In genomic region chr7:974172-974571, GRCh38 we compare ENCODE assay signal across 8 cellular contexts. TPM values are rescaled to one million over a fixed set of nuclear protein-coding genes. Genes with fewer than 3 reads are reported as not detected.
DNase-seq lines count a peak whose midpoint lies in the region; ATAC-seq and TF ChIP-seq lines count a peak whose summit lies in the region.

No MANE protein-coding gene starts in this region.

- H3K9me3 ChIP-seq in suprapubic skin, result no peaks in the 10 kb centered on the region

- CTCF ChIA-PET in activated CD8-positive, alpha-beta T cell treated with anti-CD3 and anti-CD28 coated beads, Interleukin-2, amount 10 ng/mL, durations not matched to agents 7 days and 5 days (lab: Charles Lee), result interaction anchor here (1.4 to 4.7 kb wide), 3 partner anchors 19 to 202 kb away, joined by 5 to 28 read pairs (median 11); no protein-coding TSS in a partner anchor

- peaks cover 3% of the 10 kb centered on the region for H3K27me3 Mint-ChIP-seq in T-helper 1 cell treated with Interleukin-12 subunit alpha and Interleukin-12 subunit beta and Interleukin-4 antibody, amounts not matched to agents 30 μg/mL and 1 μg/mL, for 36 hours (ENCODE audit: low read depth)
- no peaks in the 10 kb centered on the region for H3K27me3 Mint-ChIP-seq in activated CD8-positive, alpha-beta T cell treated with anti-CD3 and anti-CD28 coated beads, Interleukin-2, amount 10 ng/mL, durations not matched to agents 7 days and 5 days (ENCODE audit: low read depth)

- DNase-seq in T-helper 1 cell (no peak), iris pigment epithelial cell (ENCODE audit: low read depth) (peak; percentile 29), suprapubic skin (ENCODE audit: low spot score in 2 of 2) (no peak), NCI-H748 treated with DMSO at 0.1 percent for 48 hours (lab: John Stamatoyannopoulos, UW) (no peak), NCI-H2107 (lab: John Stamatoyannopoulos, UW) (no peak)
- DNase-seq in activated CD8-positive, alpha-beta T cell treated with anti-CD3 and anti-CD28 coated beads, Interleukin-2, amount 10 ng/mL, durations not matched to agents 7 days and 5 days, result no peak

- POLR2A ChIA-PET in activated CD8-positive, alpha-beta T cell treated with anti-CD3 and anti-CD28 coated beads, Interleukin-2, amount 10 ng/mL, durations not matched to agents 7 days and 5 days (lab: Charles Lee), result interaction anchor here (0.6 to 3.1 kb wide), 10 partner anchors 8 to 1380 kb away, joined by 3 to 23 read pairs (median 4); no protein-coding TSS in a partner anchor

- no peaks in the 10 kb centered on the region for H3K27me3 ChIP-seq in suprapubic skin

- H3K4me1 Mint-ChIP-seq in T-helper 1 cell treated with Interleukin-12 subunit alpha and Interleukin-12 subunit beta and Interleukin-4 antibody, amounts not matched to agents 30 μg/mL and 1 μg/mL, for 36 hours (ENCODE audit: low read depth), result peaks cover 17% of the 10 kb centered on the region
- H3K4me1 Mint-ChIP-seq in activated CD8-positive, alpha-beta T cell treated with anti-CD3 and anti-CD28 coated beads, Interleukin-2, amount 10 ng/mL, durations not matched to agents 7 days and 5 days (ENCODE audit: low read depth), result peaks cover 28% of the 10 kb centered on the region

- peak overlapping the region; percentile 99 for H3K4me3 ChIP-seq in suprapubic skin

- no peak for TF ChIP-seq POLR2A in suprapubic skin (IDR thresholded peaks at IDR 0.05)

- 12% methylated on average over 7 of the region's 7 CpGs for WGBS in suprapubic skin

- H3K36me3 ChIP-seq in suprapubic skin, result peaks cover 35% of the 10 kb centered on the region

- no peak for TF ChIP-seq EP300 in suprapubic skin (IDR thresholded peaks at IDR 0.05)

- ATAC-seq in activated CD8-positive, alpha-beta T cell treated with anti-CD3 and anti-CD28 coated beads, Interleukin-2, amount 10 ng/mL, durations not matched to agents 7 days and 5 days, result no peak
- ATAC-seq in HG03095 (IDR thresholded peaks at IDR 0.05; ENCODE audit: unreplicated experiment), result no peak

- no peak overlapping the region for H3K27ac ChIP-seq in suprapubic skin

- H3K9me3 Mint-ChIP-seq in T-helper 1 cell treated with Interleukin-12 subunit alpha and Interleukin-12 subunit beta and Interleukin-4 antibody, amounts not matched to agents 30 μg/mL and 1 μg/mL, for 36 hours, result no peaks in the 10 kb centered on the region
- no peaks in the 10 kb centered on the region for H3K9me3 Mint-ChIP-seq in activated CD8-positive, alpha-beta T cell treated with anti-CD3 and anti-CD28 coated beads, Interleukin-2, amount 10 ng/mL, durations not matched to agents 7 days and 5 days (ENCODE audit: insufficient read depth)

- H3K4me3 Mint-ChIP-seq in T-helper 1 cell treated with Interleukin-12 subunit alpha and Interleukin-12 subunit beta and Interleukin-4 antibody, amounts not matched to agents 30 μg/mL and 1 μg/mL, for 36 hours, result peak overlapping the region; percentile 93
- H3K4me3 Mint-ChIP-seq in activated CD8-positive, alpha-beta T cell treated with anti-CD3 and anti-CD28 coated beads, Interleukin-2, amount 10 ng/mL, durations not matched to agents 7 days and 5 days, result peak overlapping the region; percentile 93

- peaks cover 16% of the 10 kb centered on the region for H3K36me3 Mint-ChIP-seq in T-helper 1 cell treated with Interleukin-12 subunit alpha and Interleukin-12 subunit beta and Interleukin-4 antibody, amounts not matched to agents 30 μg/mL and 1 μg/mL, for 36 hours (ENCODE audit: low read depth)
- H3K36me3 Mint-ChIP-seq in activated CD8-positive, alpha-beta T cell treated with anti-CD3 and anti-CD28 coated beads, Interleukin-2, amount 10 ng/mL, durations not matched to agents 7 days and 5 days (ENCODE audit: low read depth), result peaks cover 33% of the 10 kb centered on the region

- H3K27ac Mint-ChIP-seq in T-helper 1 cell treated with Interleukin-12 subunit alpha and Interleukin-12 subunit beta and Interleukin-4 antibody, amounts not matched to agents 30 μg/mL and 1 μg/mL, for 36 hours, result peak overlapping the region; percentile 90
- peak overlapping the region; percentile 92 for H3K27ac Mint-ChIP-seq in activated CD8-positive, alpha-beta T cell treated with anti-CD3 and anti-CD28 coated beads, Interleukin-2, amount 10 ng/mL, durations not matched to agents 7 days and 5 days

- peaks cover 46% of the 10 kb centered on the region for H3K4me1 ChIP-seq in suprapubic skin

- no peak for TF ChIP-seq CTCF in suprapubic skin (IDR thresholded peaks at IDR 0.05)

RNA-seq across cellular contexts. Expression of gene COX19, which starts 1.2 kb away (rescaled TPM):
- total RNA-seq in activated CD8-positive, alpha-beta T cell treated with anti-CD3 and anti-CD28 coated beads, Interleukin-2, amount 10 ng/mL, durations not matched to agents 7 days and 5 days, result 10 to 100 TPM; 16.8 to 18.2 TPM
- 10 to 100 TPM; 11.6 to 55.2 (median 13.2) TPM for total RNA-seq in suprapubic skin

RNA-seq across cellular contexts. Expression of gene CYP2W1, which starts 8.8 kb away (rescaled TPM):
- total RNA-seq in activated CD8-positive, alpha-beta T cell treated with anti-CD3 and anti-CD28 coated beads, Interleukin-2, amount 10 ng/mL, durations not matched to agents 7 days and 5 days, result not detected
- 10 to 100 TPM; 13.3 to 20.8 (median 15.4) TPM for total RNA-seq in suprapubic skin

RNA-seq across cellular contexts. Expression of gene ADAP1, which starts 19.7 kb away (rescaled TPM):
- total RNA-seq in activated CD8-positive, alpha-beta T cell treated with anti-CD3 and anti-CD28 coated beads, Interleukin-2, amount 10 ng/mL, durations not matched to agents 7 days and 5 days, result 10 to 100 TPM; 24.2 to 28.6 TPM
- 1 to 10 TPM; 4.1 to 9.1 (median 6.3) TPM for total RNA-seq in suprapubic skin

Comparison
In these comparisons a context has a peak if more than half of its experiments do, and no peak if none do; other contexts are left out.
1. RNA of gene CYP2W1, which starts 8.8 kb away (total RNA-seq): 13.3 to 20.8 TPM in suprapubic skin; not detected in activated CD8-positive, alpha-beta T cell treated with anti-CD3 and anti-CD28 coated beads, Interleukin-2, amount 10 ng/mL, durations not matched to agents 7 days and 5 days; every median in the first group is over 10 times any median in the second.